Comparison of ENCODE assay signal across 27 cellular contexts in genomic region chr6:47160702-47161101, GRCh38.
A peak's percentile ranks its signal among the peaks of the same experiment; 100 is the strongest.
DNase-seq lines count a peak whose midpoint lies in the region; ATAC-seq and TF ChIP-seq lines count a peak whose summit lies in the region.
"Had no signal": no experiment of that assay in that cellular context is flagged by ENCODE, and none has a peak within 500 bp of the region (broad histone marks: within the 10 kb centered on the region; RNA-seq: fewer than 3 reads in every experiment).

No MANE protein-coding gene starts in this region.

- H3K27me3 ChIP-seq in GM23338 (ENCODE audit: insufficient read depth), result no peaks in the 10 kb centered on the region
- H3K27me3 ChIP-seq: left lung, vagina had no signal

- no peaks in the 10 kb centered on the region for H3K9me3 Mint-ChIP-seq in GM23338
- H3K9me3 Mint-ChIP-seq: activated naive CD8-positive, alpha-beta T cell treated with anti-CD3 and anti-CD28 coated beads for 36 hours; activated T-cell treated with anti-CD3 and anti-CD28 coated beads, Interleukin-2, amount 50 U/mL, for 24 hours; CD4-positive, alpha-beta memory T cell; H9 had no signal

- peaks cover 5% of the 10 kb centered on the region for H3K4me1 Mint-ChIP-seq in GM23338
- H3K4me1 Mint-ChIP-seq: CD4-positive, alpha-beta memory T cell had no signal

- H3K4me3 Mint-ChIP-seq in GM23338, result no peak overlapping the region
- H3K4me3 Mint-ChIP-seq: activated naive CD8-positive, alpha-beta T cell treated with anti-CD3 and anti-CD28 coated beads for 36 hours; activated T-cell treated with anti-CD3 and anti-CD28 coated beads, Interleukin-2, amount 50 U/mL, for 24 hours; CD4-positive, alpha-beta memory T cell; H9 had no signal

- no peak overlapping the region for H2AFZ ChIP-seq in GM23338

- no peak for ATAC-seq in GM23338
- ATAC-seq: stimulated activated naive CD8-positive, alpha-beta T cell treated with anti-CD3 and anti-CD28 coated beads, Interleukin-15, Interleukin-2, amounts not matched to agents 100 U/mL and 50 U/mL, for 24 hours had no signal

- peaks cover 4% of the 10 kb centered on the region for H3K27me3 Mint-ChIP-seq in GM23338 (ENCODE audit: insufficient read depth, low read depth, poor library complexity)
- H3K27me3 Mint-ChIP-seq: activated naive CD8-positive, alpha-beta T cell treated with anti-CD3 and anti-CD28 coated beads for 36 hours; activated T-cell treated with anti-CD3 and anti-CD28 coated beads, Interleukin-2, amount 50 U/mL, for 24 hours had no signal

- H3F3A ChIP-seq in GM23338 (replicated peaks; ENCODE audit: low read depth), result no peaks in the 10 kb centered on the region

- H3K9me2 ChIP-seq in GM23338 (ENCODE audit: insufficient read depth), result peaks cover 6% of the 10 kb centered on the region

- no peak overlapping the region for H3K27ac Mint-ChIP-seq in GM23338
- H3K27ac Mint-ChIP-seq: activated naive CD8-positive, alpha-beta T cell treated with anti-CD3 and anti-CD28 coated beads for 36 hours; activated T-cell treated with anti-CD3 and anti-CD28 coated beads, Interleukin-2, amount 50 U/mL, for 24 hours; CD4-positive, alpha-beta memory T cell; H9 had no signal

- H3K4me2 ChIP-seq in GM23338, result no peak overlapping the region
- H3K4me2 ChIP-seq: smooth muscle cell had no signal

- H3K27ac ChIP-seq in GM23338 (ENCODE audit: low read depth), result no peak overlapping the region
- H3K27ac ChIP-seq: RWPE1, vagina had no signal

- H3K4me1 ChIP-seq in GM23338 (ENCODE audit: insufficient read depth), result no peaks in the 10 kb centered on the region
- H3K4me1 ChIP-seq: left lung, vagina had no signal

- H3K4me3 ChIP-seq in epithelial cell of esophagus (ENCODE audit: low read length), result no peak overlapping the region
- H3K4me3 ChIP-seq in GM23338, result no peak overlapping the region
- H3K4me3 ChIP-seq: left lung, smooth muscle cell, vagina had no signal

- H3K36me3 ChIP-seq in GM23338 (ENCODE audit: insufficient read depth), result no peaks in the 10 kb centered on the region
- H3K36me3 ChIP-seq: left lung, vagina had no signal

- DNase-seq in NCI-H1417 (lab: John Stamatoyannopoulos, UW) (peak in 2 of 3 experiments; percentile 28 to 81), NCI-H1417 treated with DMSO at 0.1 percent for 48 hours (lab: John Stamatoyannopoulos, UW) (no peak), NCI-H748 treated with DMSO at 0.1 percent for 48 hours (lab: John Stamatoyannopoulos, UW) (peak; percentile 94), epithelial cell of esophagus (ENCODE audit: low read depth) (peak; percentile 41), renal cortical epithelial cell (ENCODE audit: low read depth) (peak; percentile 82), DMS53 treated with DMSO at 0.1 percent for 48 hours (lab: John Stamatoyannopoulos, UW; ENCODE audit: unreplicated experiment) (no peak), GM23338 (ENCODE audit: low spot score) (no peak), COLO668 (lab: John Stamatoyannopoulos, UW; ENCODE audit: unreplicated experiment) (no peak)
- DNase-seq: activated CD4-positive, alpha-beta T cell treated with anti-CD3 and anti-CD28 coated beads, Interleukin-2, amount 50 U/mL, for 1 hour; activated CD4-positive, CD25-positive, alpha-beta regulatory T cell; activated gamma-delta T cell; activated naive CD8-positive, alpha-beta T cell treated with anti-CD3 and anti-CD28 coated beads for 36 hours; activated T-cell treated with anti-CD3 and anti-CD28 coated beads, Interleukin-2, amount 50 U/mL, for 24 hours; CD4-positive, alpha-beta memory T cell; DMS 273 treated with DMSO at 0.1 percent for 48 hours; H9; left lung; NCI-H1048; NCI-H2029 treated with DMSO at 0.1 percent for 48 hours; NCI-H524 treated with DMSO at 0.1 percent for 48 hours; posterior cingulate gyrus; right cardiac atrium; stimulated activated CD4-positive, alpha-beta T cell treated with anti-CD3 and anti-CD28 coated beads, Interleukin-1b, Interleukin-23, amount 100 ng/mL, for 48 hours; stimulated activated naive CD8-positive, alpha-beta T cell treated with anti-CD3 and anti-CD28 coated beads, Interleukin-15, Interleukin-2, amounts not matched to agents 100 U/mL and 50 U/mL, for 24 hours had no signal

- H3K36me3 Mint-ChIP-seq in GM23338 (ENCODE audit: low read depth), result no peaks in the 10 kb centered on the region
- H3K36me3 Mint-ChIP-seq: activated naive CD8-positive, alpha-beta T cell treated with anti-CD3 and anti-CD28 coated beads for 36 hours; CD4-positive, alpha-beta memory T cell had no signal

- no peaks in the 10 kb centered on the region for H3K79me2 ChIP-seq in GM23338 (replicated peaks; ENCODE audit: insufficient read depth)

- no peaks in the 10 kb centered on the region for H4K20me1 ChIP-seq in GM23338 (replicated peaks; ENCODE audit: insufficient read depth)

- no peak for TF ChIP-seq CTCF in epithelial cell of esophagus (IDR thresholded peaks at IDR 0.05; ENCODE audit: insufficient read depth, low read depth, low read length, missing control alignments)
- TF ChIP-seq CTCF in GM23338 (conservative IDR thresholded peaks at IDR 0.05; ENCODE audit: low read depth in 2 of 2), result no peak

TF ChIP-seq in GM23338, 12 proteins besides CTCF, POLR2A, EP300 and RAD21 (continues in another document):
- no peak for TF ChIP-seq REST (IDR thresholded peaks at IDR 0.05; ENCODE audit: unreplicated experiment)
- TF ChIP-seq NANOG (IDR thresholded peaks at IDR 0.05; ENCODE audit: borderline replicate concordance), result no peak
- TF ChIP-seq ZNF331 (CRISPR knock-in tag; IDR thresholded peaks at IDR 0.05; ENCODE audit: low read depth), result no peak
- no peak for TF ChIP-seq EZH2phosphoT487 (IDR thresholded peaks at IDR 0.05; ENCODE audit: unreplicated experiment)
- TF ChIP-seq JUNB (IDR thresholded peaks at IDR 0.05; ENCODE audit: unreplicated experiment), result no peak

Comparison
In these comparisons a context has a peak if more than half of its experiments do, and no peak if none do; other contexts are left out.
1. DNase-seq: peak in NCI-H1417 (2 of 3), NCI-H748 treated with DMSO at 0.1 percent for 48 hours (single experiment), epithelial cell of esophagus (single experiment) and renal cortical epithelial cell (single experiment); none in NCI-H1417 treated with DMSO at 0.1 percent for 48 hours (single experiment), DMS53 treated with DMSO at 0.1 percent for 48 hours (single experiment), GM23338 (single experiment) and COLO668 (single experiment).